Comparison of ENCODE assay signal across 20 cellular contexts in the genomic region with DNA sequence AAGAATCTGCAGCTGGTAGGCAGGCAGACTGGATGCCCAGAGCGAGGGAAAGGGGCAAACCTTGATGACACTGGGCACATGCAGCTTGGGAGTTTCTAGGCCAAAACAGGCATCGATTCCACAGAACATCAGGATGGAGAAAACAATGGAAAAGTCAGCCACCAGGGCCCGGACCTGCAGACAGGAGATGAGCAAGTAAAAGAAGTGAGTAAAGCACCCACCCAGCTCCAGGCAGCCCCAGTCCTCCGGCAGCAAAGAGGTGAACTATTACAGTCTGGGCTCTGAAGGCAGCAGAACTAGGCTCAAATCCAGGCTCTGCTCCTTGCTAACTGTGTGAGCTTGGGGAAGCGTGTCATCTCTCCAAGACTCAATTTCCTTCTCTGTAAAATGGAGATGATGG.
"Had no signal": no experiment of that assay in that cellular context is flagged by ENCODE, and none has a peak within 500 bp of the region (broad histone marks: within the 10 kb centered on the region; RNA-seq: fewer than 3 reads in every experiment).

No MANE protein-coding gene starts in this region.

- ATAC-seq: foreskin keratinocyte, gastroesophageal sphincter, heart left ventricle, left colon, left lung, left ventricle myocardium superior, lower lobe of right lung, mucosa of descending colon had no signal

- H3K4me1 ChIP-seq: esophagus muscularis mucosa, foreskin keratinocyte, gastroesophageal sphincter, heart left ventricle, left lung, lower lobe of right lung had no signal

- H3K4me3 Mint-ChIP-seq: mesothelial cell of epicardium had no signal

- H3K36me3 ChIP-seq: left lung, lower lobe of right lung had no signal

- H3K27ac Mint-ChIP-seq: mesothelial cell of epicardium had no signal

- H3K4me1 Mint-ChIP-seq: mesothelial cell of epicardium had no signal

- H3K9me3 ChIP-seq: esophagus muscularis mucosa, gastroesophageal sphincter, heart left ventricle, left lung, lower lobe of right lung, mucosa of descending colon had no signal

- DNase-seq: dermis blood vessel endothelial cell; dorsolateral prefrontal cortex; effector CD4-positive, alpha-beta T cell; effector memory CD4-positive, alpha-beta T cell; foreskin keratinocyte; heart left ventricle; hypothalamus; kidney; kidney glomerular epithelial cell; left colon; left lung; left ventricle myocardium superior; lower lobe of right lung; mesenchymal stem cell; mucosa of descending colon had no signal

- H3K27me3 ChIP-seq: dorsolateral prefrontal cortex, esophagus muscularis mucosa, foreskin keratinocyte, gastroesophageal sphincter, heart left ventricle, hepatocyte, left lung had no signal

- H3K27ac ChIP-seq: coronary artery, dorsolateral prefrontal cortex, esophagus muscularis mucosa, foreskin keratinocyte, gastroesophageal sphincter, heart left ventricle, hepatocyte, left lung, lower lobe of right lung had no signal

- H3K4me3 ChIP-seq: coronary artery, dorsolateral prefrontal cortex, esophagus muscularis mucosa, gastroesophageal sphincter, heart left ventricle, hepatocyte, left lung, lower lobe of right lung, mucosa of descending colon had no signal

- H3K36me3 Mint-ChIP-seq: mesothelial cell of epicardium had no signal
